In genomic region chr6:13077117-13077516, GRCh38 we compare ENCODE assay signal across 26 cellular contexts.
DNase-seq lines count a peak whose midpoint lies in the region; ATAC-seq, FAIRE-seq and TF ChIP-seq lines count a peak whose summit lies in the region.
"Had no signal": no experiment of that assay in that cellular context is flagged by ENCODE, and none has a peak within 500 bp of the region (broad histone marks: within the 10 kb centered on the region; RNA-seq: fewer than 3 reads in every experiment).

No MANE protein-coding gene starts in this region.

- intact Hi-C loops in heart right ventricle (cut with DNase I): loop anchor here in 2 of 10 donors (5.0 kb wide), 2 partner anchors 40 to 65 kb away; no protein-coding TSS in a partner anchor
- intact Hi-C loops in left cardiac atrium (cut with DNase I): no loop called here
- intact Hi-C loops in tibial artery (cut with DNase I; ENCODE audit: low total_unique reads): loop anchor here (5.0 kb wide), 1 partner anchor 735 kb away; no protein-coding TSS in a partner anchor
- intact Hi-C loops in kidney (cut with DNase I): no loop called here

- H3K79me1 ChIP-seq in H1 (ENCODE audit: low read depth, low read length): no peaks in the 10 kb centered on the region

- no peaks in the 10 kb centered on the region for H3K36me3 Mint-ChIP-seq in WTC11
- H3K36me3 Mint-ChIP-seq: CD14-positive monocyte; CD8-positive, alpha-beta memory T cell had no signal

- no peak for TF ChIP-seq EP300 in H1 (IDR thresholded peaks at IDR 0.05; ENCODE audit: borderline replicate concordance in 1 of 2, low read depth in 2 of 2, low read length in 2 of 2)

- H3K27ac ChIP-seq in heart right ventricle (peak overlapping the region in 3 of 10 donors; percentile 21 to 66 (median 38)), H1 (ENCODE audit: low read depth, low read length) (no peak overlapping the region), tibial artery (peak overlapping the region; percentile 73 to 81), kidney (ENCODE audit: low read depth in 2 of 2, low read length in 2 of 2) (no peak overlapping the region)
- H3K27ac ChIP-seq: A549; BLaER1 treated with 17β-estradiol and CSF1 and Interleukin-3, amounts not matched to agents 10 nM and 100 nM; GM23248 had no signal

- no peak overlapping the region for H2BK5ac ChIP-seq in H1 (ENCODE audit: low read depth, low read length)

- no peaks in the 10 kb centered on the region for H3K9me3 Mint-ChIP-seq in WTC11
- H3K9me3 Mint-ChIP-seq: CD4-positive, alpha-beta T cell; CD8-positive, alpha-beta memory T cell; HFFc6 had no signal

- no peak for TF ChIP-seq RAD21 in H1 (IDR thresholded peaks at IDR 0.05 in 1 of 2, conservative IDR thresholded peaks at IDR 0.05 in 1 of 2; ENCODE audit: low read depth in 2 of 2, low read length in 2 of 2)

- H4K20me1 ChIP-seq in H1 (replicated peaks in 1 of 2; ENCODE audit: control insufficient read depth in 1 of 2, insufficient read depth in 2 of 2, low read length in 2 of 2): no peaks in the 10 kb centered on the region
- H4K20me1 ChIP-seq: BLaER1 treated with 17β-estradiol and CSF1 and Interleukin-3, amounts not matched to agents 10 nM and 100 nM had no signal

- H3K27ac Mint-ChIP-seq in WTC11: peak overlapping the region; percentile 2; the same call in 1 of the 2 replicates
- H3K27ac Mint-ChIP-seq: CD14-positive monocyte; CD4-positive, alpha-beta T cell; CD8-positive, alpha-beta memory T cell; HFFc6 had no signal

- no peak for DNase-seq in heart right ventricle
- no peak for DNase-seq in left cardiac atrium
- no peak for DNase-seq in WTC11 (ENCODE audit: low spot score)
- DNase-seq in H1 (ENCODE audit: low read depth in 1 of 2, low spot score in 2 of 2): no peak
- no peak for DNase-seq in tibial artery
- DNase-seq in kidney: no peak
- no peak for DNase-seq in NCI-H1930 (lab: John Stamatoyannopoulos, UW)
- DNase-seq: 8988T; ACHN; AML-193; BE2C; CD4-positive, alpha-beta T cell; CD8-positive, alpha-beta memory T cell; DMS 273 treated with DMSO at 0.1 percent for 48 hours; DMS79; EL; GDM1; GM23248; HFFc6 had no signal

- no peak overlapping the region for H3K9ac ChIP-seq in H1 (replicated peaks in 1 of 4; ENCODE audit: extremely low read depth in 1 of 4, low read depth in 3 of 4, low read length in 3 of 4)
- H3K9ac ChIP-seq in kidney (ENCODE audit: low read length in 2 of 2): no peak overlapping the region
- H3K9ac ChIP-seq: BLaER1 treated with 17β-estradiol and CSF1 and Interleukin-3, amounts not matched to agents 10 nM and 100 nM; GM23248 had no signal

- H3K36me3 ChIP-seq in heart right ventricle (no peaks in the 10 kb centered on the region), H1 (ENCODE audit: control insufficient read depth in 2 of 4, insufficient read depth in 4 of 4, low read length in 3 of 4) (0 out of 8 replicates have a peak, but pooled peaks cover 0 to 2% (median 0%) of the 10 kb centered on the region in 4 experiments), tibial artery (no peaks in the 10 kb centered on the region), kidney (ENCODE audit: control insufficient read depth in 1 of 2, insufficient read depth in 2 of 2, low read length in 2 of 2) (no peaks in the 10 kb centered on the region)
- H3K36me3 ChIP-seq: BE2C; BLaER1 treated with 17β-estradiol and CSF1 and Interleukin-3, amounts not matched to agents 10 nM and 100 nM; HAP-1 had no signal

- no peaks in the 10 kb centered on the region for H3K23me2 ChIP-seq in H1 (ENCODE audit: low read depth, low read length)

- H4K5ac ChIP-seq in H1 (ENCODE audit: insufficient read length, low read depth, low read length): no peak overlapping the region

- POLR2A ChIA-PET in WTC11 (lab: Charles Lee) (no interaction called here), H1 (lab: Charles Lee; ENCODE audit: partially characterized antibody) (no interaction called here)

- no peak overlapping the region for H3K18ac ChIP-seq in H1 (ENCODE audit: extremely low read depth, low read length)

- CTCF ChIA-PET in WTC11 (lab: Charles Lee): no interaction called here
- CTCF ChIA-PET in H1 (lab: Charles Lee; ENCODE audit: partially characterized antibody): interaction anchor here (1.2 kb wide), 1 partner anchor 41 kb away, joined by 3 read pairs; no protein-coding TSS in a partner anchor

- H3K4ac ChIP-seq in H1 (replicated peaks; ENCODE audit: insufficient read length, low read depth, low read length): no peak overlapping the region

- H3K14ac ChIP-seq in H1 (ENCODE audit: insufficient read length): no peak overlapping the region

- no peaks in the 10 kb centered on the region for H3K27me3 ChIP-seq in heart right ventricle
- no peaks in the 10 kb centered on the region for H3K27me3 ChIP-seq in H1 (replicated peaks in 1 of 4; ENCODE audit: control insufficient read depth in 3 of 4, extremely low read depth in 1 of 4, insufficient read depth in 3 of 4, low read length in 3 of 4)
- no peaks in the 10 kb centered on the region for H3K27me3 ChIP-seq in tibial artery
- H3K27me3 ChIP-seq: BE2C; BLaER1 treated with 17β-estradiol and CSF1 and Interleukin-3, amounts not matched to agents 10 nM and 100 nM had no signal

- H3K4me3 ChIP-seq in heart right ventricle (no peak overlapping the region), H1 (ENCODE audit: extremely low read depth in 1 of 4, insufficient read depth in 2 of 4, low read depth in 3 of 4, low read length in 4 of 4) (no peak overlapping the region), tibial artery (no peak overlapping the region), kidney (ENCODE audit: low read length in 2 of 2) (no peak overlapping the region)
- H3K4me3 ChIP-seq: A549; BLaER1 treated with 17β-estradiol and CSF1 and Interleukin-3, amounts not matched to agents 10 nM and 100 nM; GM12878; GM23248; HAP-1 had no signal

- H3K27me3 Mint-ChIP-seq in WTC11 (ENCODE audit: low read depth): no peaks in the 10 kb centered on the region

- no peaks in the 10 kb centered on the region for H3K9me3 ChIP-seq in heart right ventricle
- no peaks in the 10 kb centered on the region for H3K9me3 ChIP-seq in H1 (ENCODE audit: insufficient read depth in 2 of 2, low read depth in 1 of 2, low read length in 1 of 2)
- no peaks in the 10 kb centered on the region for H3K9me3 ChIP-seq in tibial artery
- H3K9me3 ChIP-seq in kidney (ENCODE audit: control insufficient read depth in 1 of 2, low read length in 2 of 2): no peaks in the 10 kb centered on the region
- H3K9me3 ChIP-seq: A549; BE2C; BLaER1 treated with 17β-estradiol and CSF1 and Interleukin-3, amounts not matched to agents 10 nM and 100 nM; HAP-1 had no signal

- ATAC-seq in heart right ventricle: peak in 6 of 8 donors; percentile 11 to 66 (median 34)
- ATAC-seq in left cardiac atrium: no peak
- ATAC-seq in WTC11: no peak
- ATAC-seq: A549, GM12878 had no signal

- H2BK15ac ChIP-seq in H1 (ENCODE audit: low read length): no peak overlapping the region

- no peak overlapping the region for H4K91ac ChIP-seq in H1 (replicated peaks; ENCODE audit: insufficient read length, low read length)

- no peak overlapping the region for H3K56ac ChIP-seq in H1 (replicated peaks; ENCODE audit: insufficient read length, low read depth, low read length)

- H2AFZ ChIP-seq in H1 (ENCODE audit: low read length): no peak overlapping the region
- H2AFZ ChIP-seq: GM23248 had no signal

- no peak overlapping the region for H2BK12ac ChIP-seq in H1 (ENCODE audit: low read depth, low read length)

- peaks cover 27% of the 10 kb centered on the region for H3K4me1 Mint-ChIP-seq in WTC11
- H3K4me1 Mint-ChIP-seq: CD8-positive, alpha-beta memory T cell had no signal

- no peaks in the 10 kb centered on the region for H3K79me2 ChIP-seq in H1 (ENCODE audit: control insufficient read depth in 1 of 2, insufficient read depth in 2 of 2, low read length in 2 of 2)

- TF ChIP-seq CTCF in heart right ventricle (IDR thresholded peaks at IDR 0.05) (no peak), WTC11 (IDR thresholded peaks at IDR 0.05) (no peak), H1 (IDR thresholded peaks at IDR 0.05; ENCODE audit: control extremely low read depth in 1 of 3, insufficient read depth in 1 of 3, low read depth in 1 of 3, low read length in 3 of 3) (no peak), tibial artery (IDR thresholded peaks at IDR 0.05) (no peak), kidney (IDR thresholded peaks at IDR 0.05; ENCODE audit: borderline replicate concordance, extremely low read depth, insufficient read depth) (no peak)

- no peak overlapping the region for H3K23ac ChIP-seq in H1 (ENCODE audit: insufficient read length)

- FAIRE-seq in H1 (lab: Jason Lieb, UNC): no peak
- no peak for FAIRE-seq in kidney (lab: Jason Lieb, UNC)
- FAIRE-seq: A549, D721Med, GM12878, GM19239 had no signal

- H3K4me3 Mint-ChIP-seq in WTC11: no peak overlapping the region
- H3K4me3 Mint-ChIP-seq: CD14-positive monocyte; CD4-positive, alpha-beta T cell; CD8-positive, alpha-beta memory T cell; HFFc6 had no signal

- H3K4me2 ChIP-seq in H1 (ENCODE audit: insufficient read depth in 1 of 2, low read depth in 2 of 2, low read length in 2 of 2): no peak overlapping the region
- H3K4me2 ChIP-seq: A549; BLaER1 treated with 17β-estradiol and CSF1 and Interleukin-3, amounts not matched to agents 10 nM and 100 nM had no signal

- no peak overlapping the region for H2BK120ac ChIP-seq in H1 (replicated peaks; ENCODE audit: low read depth, low read length)

- H2AK5ac ChIP-seq in H1 (ENCODE audit: low read depth, low read length): peak overlapping the region; percentile 30; the same call in 1 of the 2 replicates

- TF ChIP-seq POLR2A in H1 (IDR thresholded peaks at IDR 0.05; ENCODE audit: control extremely low read depth in 1 of 2, low read depth in 2 of 2, low read length in 2 of 2): no peak

- no peak overlapping the region; the same call in 1 of the 2 replicates for H2BK20ac ChIP-seq in H1 (ENCODE audit: low read length)

- H4K8ac ChIP-seq in H1 (ENCODE audit: extremely low read depth, insufficient read depth, low read length): no peak overlapping the region

- H3K4me1 ChIP-seq in heart right ventricle (peaks cover 16 to 84% (median 64%) of the 10 kb centered on the region in 9 donors), H1 (replicated peaks in 1 of 4; ENCODE audit: control insufficient read depth in 3 of 4, insufficient read depth in 4 of 4, low read length in 3 of 4) (peaks cover 2 to 7% (median 3%) of the 10 kb centered on the region in 4 experiments; a peak in 2 of 7 replicates), tibial artery (peaks cover 0 to 98% (median 49%) of the 10 kb centered on the region in 4 donors), kidney (ENCODE audit: control insufficient read depth in 1 of 2, insufficient read depth in 1 of 2, low read depth in 1 of 2, low read length in 2 of 2) (peaks cover 2 to 7% of the 10 kb centered on the region in 2 donors)
- H3K4me1 ChIP-seq: A549; BE2C; BLaER1 treated with 17β-estradiol and CSF1 and Interleukin-3, amounts not matched to agents 10 nM and 100 nM; HAP-1 had no signal

- 33 to 36% methylated on average over 1 of the region's 1 CpG for WGBS in heart right ventricle, 2 donors
- 93% methylated on average over 1 of the region's 1 CpG; no CpG with 5 or more reads in 1 of the 2 experiments for WGBS in H1 (ENCODE audit: extremely low coverage in 1 of 2, insufficient coverage in 1 of 2, insufficient read length in 1 of 2, insufficient replicate concordance in 2 of 2, low coverage in 1 of 2, low lambda C conversion rate in 2 of 2, missing lambda C conversion rate in 1 of 2), 2 experiments

TF ChIP-seq in WTC11, 78 proteins besides CTCF, POLR2A, EP300 and RAD21 (continues in another document):
- TF ChIP-seq ZNF416 (CRISPR knock-in tag; IDR thresholded peaks at IDR 0.05): no peak

TF ChIP-seq in H1, 55 proteins besides CTCF, POLR2A, EP300 and RAD21 (continues in another document):
- TF ChIP-seq TAF1 (IDR thresholded peaks at IDR 0.05; ENCODE audit: low read depth, low read length): no peak

Comparison
In these comparisons a context has a peak if more than half of its experiments do, and no peak if none do; other contexts are left out.
1. ATAC-seq: peak in heart right ventricle (6 of 8); none in left cardiac atrium (0 of 2) and WTC11 (single experiment).
2. H3K27ac ChIP-seq: peak in tibial artery (2 of 2); none in H1 (single experiment) and kidney (0 of 2).